Comparison of ENCODE assay signal across 22 cellular contexts in genomic region chr11:72066855-72067254, GRCh38. TPM values are rescaled to one million over a fixed set of nuclear protein-coding genes. Genes with fewer than 3 reads are reported as not detected.
A peak's percentile ranks its signal among the peaks of the same experiment; 100 is the strongest.
DNase-seq lines count a peak whose midpoint lies in the region; ATAC-seq and TF ChIP-seq lines count a peak whose summit lies in the region.
"Had no signal": no experiment of that assay in that cellular context is flagged by ENCODE, and none has a peak within 500 bp of the region (broad histone marks: within the 10 kb centered on the region; RNA-seq: fewer than 3 reads in every experiment).

No MANE protein-coding gene starts in this region.

- H3K4me1 ChIP-seq in H9 (ENCODE audit: insufficient read depth, low read length) (no peaks in the 10 kb centered on the region), lower lobe of right lung (peaks cover 56% of the 10 kb centered on the region), stomach smooth muscle (ENCODE audit: control insufficient read depth, insufficient read depth, low read length) (peaks cover 20% of the 10 kb centered on the region)

- H3K36me3 Mint-ChIP-seq in H9 (ENCODE audit: insufficient read depth in 1 of 3, low read depth in 3 of 3), result peaks cover 1 to 31% (median 24%) of the 10 kb centered on the region in 3 experiments; a peak in 5 of 7 replicates
- H3K36me3 Mint-ChIP-seq in brain, result peaks cover 20% of the 10 kb centered on the region

- intact Hi-C loops in lower lobe of right lung (cut with DNase I), result no loop called here

- H3K9me3 ChIP-seq in H9 (ENCODE audit: control insufficient read depth, low read depth, low read length) (no peaks in the 10 kb centered on the region), lower lobe of right lung (no peaks in the 10 kb centered on the region), stomach smooth muscle (ENCODE audit: control insufficient read depth in 2 of 2, low read length in 2 of 2) (no peaks in the 10 kb centered on the region)
- H3K9me3 ChIP-seq: BE2C, spleen had no signal

- H2AK5ac ChIP-seq in H9 (ENCODE audit: insufficient read length, low read length), result no peak overlapping the region

- H3K36me3 ChIP-seq in lower lobe of right lung (peaks cover 19% of the 10 kb centered on the region), stomach smooth muscle (ENCODE audit: control insufficient read depth in 2 of 2, insufficient read depth in 2 of 2, low read length in 2 of 2) (peaks cover 3 to 4% of the 10 kb centered on the region in 2 donors)

- no peaks in the 10 kb centered on the region for H4K20me1 ChIP-seq in H9 (ENCODE audit: control insufficient read depth, insufficient read depth, insufficient read length)

- no peak overlapping the region for H3T11ph ChIP-seq in H9 (ENCODE audit: low read length)

- H3K9me3 Mint-ChIP-seq in H9 (no peaks in the 10 kb centered on the region), brain (no peaks in the 10 kb centered on the region)
- H3K9me3 Mint-ChIP-seq: effector memory CD8-positive, alpha-beta T cell; stimulated activated naive CD8-positive, alpha-beta T cell treated with anti-CD3 and anti-CD28 coated beads, Interleukin-15, Interleukin-2, amounts not matched to agents 100 ng/mL and 50 ng/mL, for 24 hours had no signal

- no peak overlapping the region for H3K4ac ChIP-seq in H9 (ENCODE audit: low read depth, low read length)

- no peak overlapping the region for H2BK12ac ChIP-seq in H9 (ENCODE audit: insufficient read length, low read depth, low read length)

- H3K27me3 Mint-ChIP-seq in H9 (ENCODE audit: low read depth) (no peaks in the 10 kb centered on the region), brain (no peaks in the 10 kb centered on the region)
- H3K27me3 Mint-ChIP-seq: effector memory CD8-positive, alpha-beta T cell; stimulated activated naive CD8-positive, alpha-beta T cell treated with anti-CD3 and anti-CD28 coated beads, Interleukin-15, Interleukin-2, amounts not matched to agents 100 ng/mL and 50 ng/mL, for 24 hours had no signal

- H3K56ac ChIP-seq in H9 (ENCODE audit: insufficient read length, low read depth, low read length), result no peak overlapping the region

- no peak for ATAC-seq in lower lobe of right lung
- ATAC-seq: effector memory CD8-positive, alpha-beta T cell; foreskin keratinocyte; K562 had no signal

- peaks cover 22 to 28% of the 10 kb centered on the region in 2 experiments for H3K4me1 Mint-ChIP-seq in H9
- peaks cover 56% of the 10 kb centered on the region for H3K4me1 Mint-ChIP-seq in brain

- no peak overlapping the region for H4K5ac ChIP-seq in H9 (ENCODE audit: insufficient read length, low read depth, low read length)

- H3K4me3 ChIP-seq in lower lobe of right lung (no peak overlapping the region), stomach smooth muscle (ENCODE audit: low read length in 2 of 2) (no peak overlapping the region)
- H3K4me3 ChIP-seq: K562, spleen had no signal

- no peak overlapping the region for H3K4me2 ChIP-seq in H9 (ENCODE audit: insufficient read depth, insufficient read length, low read length)

- H2BK120ac ChIP-seq in H9 (ENCODE audit: low read depth, low read length, poor library complexity, severe bottlenecking), result no peak overlapping the region

- no peak overlapping the region for H3K23ac ChIP-seq in H9 (ENCODE audit: insufficient read length, low read depth, low read length)

- H3K9ac ChIP-seq in H9 (ENCODE audit: extremely low read depth, insufficient read length, low read length) (no peak overlapping the region), stomach smooth muscle (ENCODE audit: low read length in 2 of 2) (no peak overlapping the region)

- no peak overlapping the region for H2AFZ ChIP-seq in H9 (ENCODE audit: low read length)

- H3K27ac Mint-ChIP-seq in H9 (peak overlapping the region in 2 of 3 experiments; percentile 48 to 72; a peak in 2 of 7 replicates), brain (peak overlapping the region; percentile 13 to 62 (median 46))
- H3K27ac Mint-ChIP-seq: stimulated activated naive CD8-positive, alpha-beta T cell treated with anti-CD3 and anti-CD28 coated beads, Interleukin-15, Interleukin-2, amounts not matched to agents 100 ng/mL and 50 ng/mL, for 24 hours had no signal

- no peak overlapping the region for H2BK15ac ChIP-seq in H9 (ENCODE audit: low read depth, low read length)

- no peak overlapping the region for H3K14ac ChIP-seq in H9 (ENCODE audit: insufficient read depth, low read length)

- H3K23me2 ChIP-seq in H9 (ENCODE audit: insufficient read length, low read depth, low read length, poor library complexity, severe bottlenecking), result no peaks in the 10 kb centered on the region

- no peak for DNase-seq in H9
- no peak for DNase-seq in lower lobe of right lung
- DNase-seq in NCI-H2227 (lab: John Stamatoyannopoulos, UW; ENCODE audit: unreplicated experiment), result no peak
- no peak for DNase-seq in activated CD8-positive, alpha-beta memory T cell treated with anti-CD3 and anti-CD28 coated beads for 24 hours
- DNase-seq in ureter (ENCODE audit: low spot score), result no peak
- DNase-seq in DMS79 (lab: John Stamatoyannopoulos, UW), result no peak
- DNase-seq: activated CD4-positive, CD25-positive, alpha-beta regulatory T cell treated with anti-CD3 and anti-CD28 coated beads, Interleukin-2, amount 50 U/mL, for 72 hours; activated naive CD4-positive, alpha-beta T cell; BE2C; DMS153; effector memory CD8-positive, alpha-beta T cell; foreskin keratinocyte; NCI-H1092 treated with DMSO at 0.1 percent for 48 hours; NCI-H2171; RPMI8226; spleen; T-helper 2 cell had no signal

- H4K91ac ChIP-seq in H9 (ENCODE audit: insufficient read length, low read depth, low read length), result no peak overlapping the region

- TF ChIP-seq CTCF in H9 (conservative IDR thresholded peaks at IDR 0.05) (no peak), brain (conservative IDR thresholded peaks at IDR 0.05) (no peak), lower lobe of right lung (IDR thresholded peaks at IDR 0.05) (no peak)

- H2BK20ac ChIP-seq in H9 (ENCODE audit: low read depth, low read length, poor library complexity, severe bottlenecking), result no peak overlapping the region

- no peak overlapping the region for H3K27ac ChIP-seq in H9 (ENCODE audit: insufficient read length, low read depth, low read length)
- H3K27ac ChIP-seq in lower lobe of right lung, result peak overlapping the region; percentile 55
- H3K27ac ChIP-seq in stomach smooth muscle (ENCODE audit: low read length), result peak overlapping the region; percentile 43
- H3K27ac ChIP-seq: foreskin keratinocyte had no signal

- no peak overlapping the region for H3K4me3 Mint-ChIP-seq in H9
- peak overlapping the region in 1 of 5 experiments; percentile 31 for H3K4me3 Mint-ChIP-seq in brain
- H3K4me3 Mint-ChIP-seq: effector memory CD8-positive, alpha-beta T cell; stimulated activated naive CD8-positive, alpha-beta T cell treated with anti-CD3 and anti-CD28 coated beads, Interleukin-15, Interleukin-2, amounts not matched to agents 100 ng/mL and 50 ng/mL, for 24 hours had no signal

- H2BK5ac ChIP-seq in H9 (ENCODE audit: insufficient read length, low read length), result no peak overlapping the region

- H3K27me3 ChIP-seq in H9 (ENCODE audit: insufficient read depth, low read length) (no peaks in the 10 kb centered on the region), lower lobe of right lung (ENCODE audit: low read depth) (no peaks in the 10 kb centered on the region), stomach smooth muscle (ENCODE audit: control insufficient read depth in 1 of 2, insufficient read depth in 2 of 2, low read length in 2 of 2) (no peaks in the 10 kb centered on the region)
- H3K27me3 ChIP-seq: BE2C, foreskin keratinocyte, spleen had no signal

- H3K18ac ChIP-seq in H9 (ENCODE audit: insufficient read length, low read depth, low read length), result no peak overlapping the region

- H3K79me1 ChIP-seq in H9 (ENCODE audit: insufficient read depth, low read depth, low read length, poor library complexity, severe bottlenecking), result peaks cover 4% of the 10 kb centered on the region

- no peak overlapping the region for H4K8ac ChIP-seq in H9 (replicated peaks; ENCODE audit: insufficient read length, low read depth, low read length)

- H3K79me2 ChIP-seq in H9 (ENCODE audit: insufficient read depth, low read length), result peaks cover 2% of the 10 kb centered on the region; the same call in 1 of the 2 replicates

RNA-seq across cellular contexts. Expression of gene NUMA1, which starts 13.5 kb away (rescaled TPM):
- total RNA-seq in H9 (2021) (127 and 136 TPM in 2 replicates), lower lobe of right lung (200 TPM), ureter (264 TPM)
- 419 TPM for polyA plus RNA-seq in brain (ENCODE audit: insufficient read depth, low read depth, low replicate concordance)

RNA-seq across cellular contexts. Expression of gene LRRC51, which starts 13.8 kb away (rescaled TPM):
- 3.1 and 6.4 TPM in 2 replicates for total RNA-seq in H9 (2021)
- 40.8 TPM for polyA plus RNA-seq in brain (ENCODE audit: insufficient read depth, low read depth, low replicate concordance)
- total RNA-seq in lower lobe of right lung, result 14.8 TPM
- 22.4 TPM for total RNA-seq in ureter

RNA-seq across cellular contexts. Expression of gene LAMTOR1, which starts 36.2 kb away (rescaled TPM):
- total RNA-seq in H9 (2021), result 96.2 and 96.3 TPM in 2 replicates
- polyA plus RNA-seq in brain (ENCODE audit: insufficient read depth, low read depth, low replicate concordance), result 180 TPM
- 96.0 TPM for total RNA-seq in lower lobe of right lung
- 92.2 TPM for total RNA-seq in ureter

RNA-seq across cellular contexts. Expression of gene TOMT, which starts 38.9 kb away (rescaled TPM):
- total RNA-seq in H9 (2021) (not detected in 2 replicates), lower lobe of right lung (not detected), ureter (not detected)
- not detected for polyA plus RNA-seq in brain (ENCODE audit: insufficient read depth, low read depth, low replicate concordance)
- total RNA-seq: foreskin keratinocyte, K562, osteocyte, spleen had no signal
- polyA plus RNA-seq: foreskin keratinocyte, K562, spleen had no signal

RNA-seq across cellular contexts. Expression of gene ANAPC15, which starts 45.6 kb away (rescaled TPM):
- 72.6 and 79.3 TPM in 2 replicates for total RNA-seq in H9 (2021)
- polyA plus RNA-seq in brain (ENCODE audit: insufficient read depth, low read depth, low replicate concordance), result 105 TPM
- 22.7 TPM for total RNA-seq in lower lobe of right lung
- 43.6 TPM for total RNA-seq in ureter
